Comparison of ENCODE assay signal across 2 cellular contexts in genomic region chr14:38605193-38606114, GRCh38.
TF ChIP-seq lines count a peak whose summit lies in the region.

No MANE protein-coding gene starts in this region.

TF ChIP-seq in WTC11, 78 proteins besides CTCF, POLR2A, EP300 and RAD21:
- TF ChIP-seq GRHL2 (CRISPR knock-in tag; IDR thresholded peaks at IDR 0.05; ENCODE audit: insufficient replicate concordance, severe bottlenecking) (no peak), ZNF532 (CRISPR knock-in tag; IDR thresholded peaks at IDR 0.05; ENCODE audit: borderline replicate concordance) (no peak), E2F4 (CRISPR knock-in tag; IDR thresholded peaks at IDR 0.05; ENCODE audit: borderline replicate concordance, low read depth) (no peak), GABPB1 (CRISPR knock-in tag; IDR thresholded peaks at IDR 0.05) (peak; percentile 86), USF2 (CRISPR knock-in tag; IDR thresholded peaks at IDR 0.05) (no peak), ZNF512 (CRISPR knock-in tag; IDR thresholded peaks at IDR 0.05; ENCODE audit: borderline replicate concordance) (no peak), ZNF281 (CRISPR knock-in tag; IDR thresholded peaks at IDR 0.05) (no peak), ETV6 (CRISPR knock-in tag; IDR thresholded peaks at IDR 0.05) (no peak)
TF ChIP-seq in WTC11: peak in this region for 1.

TF ChIP-seq in HepG2, 621 proteins besides CTCF, POLR2A, EP300 and RAD21 (continues in another document):
- TF ChIP-seq THAP11 (CRISPR knock-in tag; IDR thresholded peaks at IDR 0.05) (peak; percentile 40), HMG20A (CRISPR knock-in tag; IDR thresholded peaks at IDR 0.05; ENCODE audit: borderline replicate concordance) (peak; percentile 56; the same call in 1 of the 2 replicates), SRSF9 (IDR thresholded peaks at IDR 0.05; ENCODE audit: borderline replicate concordance, insufficient read depth, low read depth, low read length, poor library complexity, severe bottlenecking) (peak; percentile 16), SMC3 (IDR thresholded peaks at IDR 0.05; ENCODE audit: low read length) (peak; percentile 40; the same call in 1 of the 2 replicates), BORCS8-MEF2B (CRISPR knock-in tag; IDR thresholded peaks at IDR 0.05) (no peak), GATAD2A (CRISPR knock-in tag; IDR thresholded peaks at IDR 0.05) (peak; percentile 82), KLF12 (CRISPR knock-in tag; IDR thresholded peaks at IDR 0.05; ENCODE audit: borderline replicate concordance) (no peak), ATF4 (CRISPR knock-in tag; IDR thresholded peaks at IDR 0.05) (peak in 1 of 2 experiments; percentile 86; a peak in 2 of 4 replicates), SOX6 (IDR thresholded peaks at IDR 0.05) (no peak), SOX6 (CRISPR knock-in tag; IDR thresholded peaks at IDR 0.05) (peak; percentile 23; the same call in 1 of the 2 replicates), ZNF792 (CRISPR knock-in tag; IDR thresholded peaks at IDR 0.05) (0 out of 2 replicates have a peak, but pooled peaks have one; percentile 32), ZBTB26 (CRISPR knock-in tag; IDR thresholded peaks at IDR 0.05; ENCODE audit: borderline replicate concordance) (no peak), DPF2 (CRISPR knock-in tag; IDR thresholded peaks at IDR 0.05; ENCODE audit: borderline replicate concordance, low read depth) (peak; percentile 50; the same call in 1 of the 2 replicates), TCF7 (IDR thresholded peaks at IDR 0.05; ENCODE audit: low read depth) (peak; percentile 94), MBNL3 (CRISPR knock-in tag; conservative IDR thresholded peaks at IDR 0.05) (no peak), REXO4 (CRISPR knock-in tag; IDR thresholded peaks at IDR 0.05; ENCODE audit: borderline replicate concordance) (no peak), PAX8 (CRISPR knock-in tag; IDR thresholded peaks at IDR 0.05; ENCODE audit: borderline replicate concordance) (no peak), RXRB (CRISPR knock-in tag; IDR thresholded peaks at IDR 0.05; ENCODE audit: borderline replicate concordance) (peak; percentile 62; the same call in 1 of the 2 replicates), GATA4 (IDR thresholded peaks at IDR 0.05; ENCODE audit: borderline replicate concordance, low read depth) (peak; percentile 50; the same call in 1 of the 2 replicates), TCF7L2 (IDR thresholded peaks at IDR 0.05; ENCODE audit: low read depth, low read length) (peak; percentile 89), ZNF574 (CRISPR knock-in tag; IDR thresholded peaks at IDR 0.05) (no peak), CREM (IDR thresholded peaks at IDR 0.05) (peak; percentile 86), CREM (CRISPR knock-in tag; IDR thresholded peaks at IDR 0.05) (no peak), NONO (IDR thresholded peaks at IDR 0.05) (no peak), NONO (CRISPR knock-in tag; conservative IDR thresholded peaks at IDR 0.05) (peak; percentile 43; the same call in 1 of the 2 replicates), NCOA2 (CRISPR knock-in tag; IDR thresholded peaks at IDR 0.05) (peak; percentile 85), ZBTB25 (CRISPR knock-in tag; IDR thresholded peaks at IDR 0.05) (0 out of 2 replicates have a peak, but pooled peaks have one; percentile 48), ZGPAT (CRISPR knock-in tag; IDR thresholded peaks at IDR 0.05) (peak; percentile 74), HOXA5 (CRISPR knock-in tag; IDR thresholded peaks at IDR 0.05) (peak; percentile 69), ZNF615 (CRISPR knock-in tag; IDR thresholded peaks at IDR 0.05; ENCODE audit: borderline replicate concordance) (no peak), ASH2L (IDR thresholded peaks at IDR 0.05; ENCODE audit: insufficient read length, low read depth, low read length) (peak; percentile 59), TARDBP (CRISPR knock-in tag; IDR thresholded peaks at IDR 0.05) (peak; percentile 76), STAG1 (CRISPR knock-in tag; IDR thresholded peaks at IDR 0.05) (peak; percentile 44), ZNF878 (CRISPR knock-in tag; IDR thresholded peaks at IDR 0.05) (0 out of 2 replicates have a peak, but pooled peaks have one; percentile 26), PAXIP1 (CRISPR knock-in tag; conservative IDR thresholded peaks at IDR 0.05) (peak; percentile 93), TRAFD1 (CRISPR knock-in tag; IDR thresholded peaks at IDR 0.05; ENCODE audit: borderline replicate concordance) (no peak), HNRNPUL1 (IDR thresholded peaks at IDR 0.05; ENCODE audit: low read depth, low read length) (no peak), IRF2 (CRISPR knock-in tag; IDR thresholded peaks at IDR 0.05) (peak; percentile 26; the same call in 1 of the 2 replicates), SIX4 (CRISPR knock-in tag; IDR thresholded peaks at IDR 0.05) (0 out of 2 replicates have a peak, but pooled peaks have one; percentile 29)
